Comparison of ENCODE assay signal across 10 cellular contexts in genomic region chr16:29627661-29628075, GRCh38. TPM values are rescaled to one million over a fixed set of nuclear protein-coding genes. Genes with fewer than 3 reads are reported as not detected.
DNase-seq lines count a peak whose midpoint lies in the region; ATAC-seq and TF ChIP-seq lines count a peak whose summit lies in the region.
"Not testable (repeated sequence)": the region's sequence is repeated elsewhere in the genome, so short reads cannot be mapped to it uniquely, and the experiment has no call there.
"Had no signal": no experiment of that assay in that cellular context is flagged by ENCODE, and none has a peak within 500 bp of the region (broad histone marks: within the 10 kb centered on the region; RNA-seq: fewer than 3 reads in every experiment).

No MANE protein-coding gene starts in this region.

- peak overlapping the region; percentile 33 for H3K27ac Mint-ChIP-seq in activated naive CD4-positive, alpha-beta T cell treated with anti-CD3 and anti-CD28 coated beads, Interleukin-2, amount 10 ng/mL, durations not matched to agents 7 days and 5 days
- peak overlapping the region; percentile 95 for H3K27ac Mint-ChIP-seq in stimulated activated naive B cell treated with anti-CD40 and anti-IgM and Interleukin-4, amounts not matched to agents 10 μg/mL and 1 μg/mL and 100 μg/mL, for 72 hours

- H3K9me3 ChIP-seq in DOHH2 (ENCODE audit: control insufficient read depth, insufficient read depth, low read length), result not testable (repeated sequence)

- H4K20me1 ChIP-seq in DOHH2 (ENCODE audit: control insufficient read depth, insufficient read depth, low read depth, low read length), result not testable (repeated sequence)

- CTCF ChIA-PET in activated naive CD4-positive, alpha-beta T cell treated with anti-CD3 and anti-CD28 coated beads, Interleukin-2, amount 10 ng/mL, durations not matched to agents 7 days and 5 days (lab: Charles Lee), result not testable (repeated sequence)

- not testable (repeated sequence) for H3K36me3 Mint-ChIP-seq in activated naive CD4-positive, alpha-beta T cell treated with anti-CD3 and anti-CD28 coated beads, Interleukin-2, amount 10 ng/mL, durations not matched to agents 7 days and 5 days; stimulated activated naive B cell treated with anti-CD40 and anti-IgM and Interleukin-4, amounts not matched to agents 10 μg/mL and 1 μg/mL and 100 μg/mL, for 72 hours

- peak overlapping the region; percentile 70 for H3K27ac ChIP-seq in DOHH2 (ENCODE audit: low read depth, low read length)

- not testable (repeated sequence) for H3K36me3 ChIP-seq in DOHH2 (ENCODE audit: control insufficient read depth, low read length)

- not testable (repeated sequence) for H3K9me3 Mint-ChIP-seq in activated naive CD4-positive, alpha-beta T cell treated with anti-CD3 and anti-CD28 coated beads, Interleukin-2, amount 10 ng/mL, durations not matched to agents 7 days and 5 days; stimulated activated naive B cell treated with anti-CD40 and anti-IgM and Interleukin-4, amounts not matched to agents 10 μg/mL and 1 μg/mL and 100 μg/mL, for 72 hours

- H3K79me2 ChIP-seq in DOHH2 (ENCODE audit: control insufficient read depth, low read length), result not testable (repeated sequence)

- peak; percentile 49 for ATAC-seq in GM21390 (IDR thresholded peaks at IDR 0.05; ENCODE audit: unreplicated experiment)
- ATAC-seq in HG03135 (IDR thresholded peaks at IDR 0.05; ENCODE audit: unreplicated experiment), result peak; percentile 53
- ATAC-seq in left colon, result peak; percentile 34
- peak; percentile 59 to 70 for ATAC-seq in stimulated activated naive B cell treated with anti-CD40 and anti-IgM and Interleukin-4, amounts not matched to agents 10 μg/mL and 1 μg/mL and 100 μg/mL, for 72 hours (replicated peaks)

- peak overlapping the region; percentile 24; the same call in 1 of the 2 replicates for H3K4me3 ChIP-seq in DOHH2 (ENCODE audit: low read length)

- not testable (repeated sequence) for H3K27me3 ChIP-seq in DOHH2 (ENCODE audit: control insufficient read depth, low read length)

- H3F3A ChIP-seq in DOHH2 (ENCODE audit: control insufficient read depth, insufficient read depth), result not testable (repeated sequence)

- H3K4me2 ChIP-seq in DOHH2 (ENCODE audit: low read length), result peak overlapping the region; percentile 61

- H3K27me3 Mint-ChIP-seq in activated naive CD4-positive, alpha-beta T cell treated with anti-CD3 and anti-CD28 coated beads, Interleukin-2, amount 10 ng/mL, durations not matched to agents 7 days and 5 days; stimulated activated naive B cell treated with anti-CD40 and anti-IgM and Interleukin-4, amounts not matched to agents 10 μg/mL and 1 μg/mL and 100 μg/mL, for 72 hours: not testable (repeated sequence)

- not testable (repeated sequence) for H3K4me3 Mint-ChIP-seq in activated naive CD4-positive, alpha-beta T cell treated with anti-CD3 and anti-CD28 coated beads, Interleukin-2, amount 10 ng/mL, durations not matched to agents 7 days and 5 days; stimulated activated naive B cell treated with anti-CD40 and anti-IgM and Interleukin-4, amounts not matched to agents 10 μg/mL and 1 μg/mL and 100 μg/mL, for 72 hours

- H3K4me1 Mint-ChIP-seq in activated naive CD4-positive, alpha-beta T cell treated with anti-CD3 and anti-CD28 coated beads, Interleukin-2, amount 10 ng/mL, durations not matched to agents 7 days and 5 days, result peaks cover 20% of the 10 kb centered on the region
- H3K4me1 Mint-ChIP-seq in stimulated activated naive B cell treated with anti-CD40 and anti-IgM and Interleukin-4, amounts not matched to agents 10 μg/mL and 1 μg/mL and 100 μg/mL, for 72 hours, result peaks cover 6 to 14% of the 10 kb centered on the region in 2 donors

- peak; percentile 44 to 66 for DNase-seq in Kasumi-1 (lab: John Stamatoyannopoulos, UW)
- DNase-seq in SKM-1 (lab: John Stamatoyannopoulos, UW; ENCODE audit: unreplicated experiment), result peak; percentile 62
- peak; percentile 26 for DNase-seq in activated naive CD4-positive, alpha-beta T cell treated with anti-CD3 and anti-CD28 coated beads, Interleukin-2, amount 10 ng/mL, durations not matched to agents 7 days and 5 days
- DNase-seq in left colon; stimulated activated naive B cell treated with anti-CD40 and anti-IgM and Interleukin-4, amounts not matched to agents 10 μg/mL and 1 μg/mL and 100 μg/mL, for 72 hours: not testable (repeated sequence)

- not testable (repeated sequence) for TF ChIP-seq CTCF in DOHH2 (IDR thresholded peaks at IDR 0.05; ENCODE audit: low read depth, low read length, poor library complexity, severe bottlenecking)

- not testable (repeated sequence) for H3K9me2 ChIP-seq in DOHH2 (replicated peaks; ENCODE audit: control insufficient read depth, low read length)

- peaks cover 14% of the 10 kb centered on the region for H3K4me1 ChIP-seq in DOHH2 (ENCODE audit: control insufficient read depth, low read length)

- intact Hi-C loops in left colon (cut with DNase I, micrococcal nuclease), result not testable (repeated sequence)

RNA-seq across cellular contexts. Expression of gene SPN, which starts 35.4 kb away (rescaled TPM):
- total RNA-seq in left colon, result 1 to 10 TPM; 1.8 to 3.5 TPM
- total RNA-seq: fibroblast of lung, lung microvascular endothelial cell had no signal

RNA-seq across cellular contexts. Expression of gene QPRT, which starts 51.3 kb away (rescaled TPM):
- 10 to 100 TPM; 44.9 to 47.4 TPM for total RNA-seq in left colon
